ENCODE assay signal across 11 cellular contexts in genomic region chr4:61740950-61741638, GRCh38.
A peak's percentile ranks its signal among the peaks of the same experiment; 100 is the strongest.
DNase-seq lines count a peak whose midpoint lies in the region; ATAC-seq and TF ChIP-seq lines count a peak whose summit lies in the region.
"Had no signal": no experiment of that assay in that cellular context is flagged by ENCODE, and none has a peak within 500 bp of the region (broad histone marks: within the 10 kb centered on the region; RNA-seq: fewer than 3 reads in every experiment).

No MANE protein-coding gene starts in this region.

- peaks cover 10% of the 10 kb centered on the region for H3K27me3 Mint-ChIP-seq in glutamatergic neuron (ENCODE audit: unreplicated experiment)
- H3K27me3 Mint-ChIP-seq: stimulated activated naive B cell treated with anti-CD40 and anti-IgM and Interleukin-4, amounts not matched to agents 10 μg/mL and 1 μg/mL and 100 μg/mL, for 72 hours had no signal

- peak overlapping the region; percentile 74 for H3K4me3 Mint-ChIP-seq in glutamatergic neuron (ENCODE audit: unreplicated experiment)
- H3K4me3 Mint-ChIP-seq: CD14-positive monocyte; stimulated activated naive B cell treated with anti-CD40 and anti-IgM and Interleukin-4, amounts not matched to agents 10 μg/mL and 1 μg/mL and 100 μg/mL, for 72 hours had no signal

- H3K4me3 ChIP-seq in HAP-1 (no peak overlapping the region), PC-3 (ENCODE audit: low read length) (no peak overlapping the region), Peyer's patch (no peak overlapping the region)

- TF ChIP-seq POLR2A in Peyer's patch (IDR thresholded peaks at IDR 0.05), result no peak

- DNase-seq in HAP-1 (ENCODE audit: low spot score in 2 of 2) (peak; percentile 43 to 86), PC-3 (no peak), glutamatergic neuron (no peak), occipital lobe (lab: John Stamatoyannopoulos, UW) (peak; percentile 29), GM20000 (ENCODE audit: low spot score) (no peak), DMS114 treated with DMSO at 0.1 percent for 48 hours (lab: John Stamatoyannopoulos, UW; ENCODE audit: unreplicated experiment) (no peak), Peyer's patch (no peak)
- DNase-seq: activated effector memory CD4-positive, alpha-beta T cell treated with Interleukin-2 at 50 U/mL for 16 hours; stimulated activated naive B cell treated with anti-CD40 and anti-IgM and Interleukin-4, amounts not matched to agents 10 μg/mL and 1 μg/mL and 100 μg/mL, for 72 hours had no signal

- H3K4me1 ChIP-seq in HAP-1 (peaks cover 17% of the 10 kb centered on the region), PC-3 (ENCODE audit: insufficient read depth, low read length) (no peaks in the 10 kb centered on the region), Peyer's patch (no peaks in the 10 kb centered on the region)

- no TSS peak for BruUV-seq in PC-3 (replicated peaks; lab: Mats Ljungman, UMichigan)

- H3K9ac ChIP-seq in PC-3 (ENCODE audit: low read length), result no peak overlapping the region

- H3K27me3 ChIP-seq in HAP-1 (ENCODE audit: low read depth) (no peaks in the 10 kb centered on the region), PC-3 (ENCODE audit: low read length) (no peaks in the 10 kb centered on the region), Peyer's patch (no peaks in the 10 kb centered on the region)

- peaks cover 17% of the 10 kb centered on the region for H3K36me3 Mint-ChIP-seq in glutamatergic neuron (ENCODE audit: unreplicated experiment)
- H3K36me3 Mint-ChIP-seq: CD14-positive monocyte; stimulated activated naive B cell treated with anti-CD40 and anti-IgM and Interleukin-4, amounts not matched to agents 10 μg/mL and 1 μg/mL and 100 μg/mL, for 72 hours had no signal

- no peaks in the 10 kb centered on the region for H3F3A ChIP-seq in PC-3 (ENCODE audit: low read length, unreplicated experiment)

- no peaks in the 10 kb centered on the region for H3K9me3 ChIP-seq in HAP-1
- H3K9me3 ChIP-seq in PC-3 (ENCODE audit: low read length), result no peaks in the 10 kb centered on the region
- H3K9me3 ChIP-seq in Peyer's patch, result no peaks in the 10 kb centered on the region

- H3K9me2 ChIP-seq in PC-3 (replicated peaks; ENCODE audit: low read length), result no peaks in the 10 kb centered on the region

- H4K20me1 ChIP-seq in PC-3 (ENCODE audit: low read length), result no peaks in the 10 kb centered on the region

- TF ChIP-seq CTCF in PC-3 (conservative IDR thresholded peaks at IDR 0.05; ENCODE audit: low read depth, low read length) (no peak), glutamatergic neuron (IDR thresholded peaks at IDR 0.05; ENCODE audit: partially characterized antibody, unreplicated experiment) (peak; percentile 20), GM20000 (IDR thresholded peaks at IDR 0.05; ENCODE audit: extremely low read depth, missing control alignments) (no peak), Peyer's patch (IDR thresholded peaks at IDR 0.05) (peak in 2 of 6 experiments; percentile 21 to 26)

- CTCF ChIA-PET in PC-3 (lab: Charles Lee), result interaction anchor here (0.6 to 1.4 kb wide), 6 partner anchors 41 to 968 kb away, joined by 3 to 13 read pairs (median 3); no protein-coding TSS in a partner anchor

- H3K79me2 ChIP-seq in PC-3 (ENCODE audit: low read length), result no peaks in the 10 kb centered on the region

- intact Hi-C loops in PC-3 (cut with micrococcal nuclease), result loop anchor here (1.0 to 10.0 kb wide), 3 partner anchors 184 to 968 kb away; no protein-coding TSS in a partner anchor

- peak overlapping the region; percentile 87 for H3K27ac Mint-ChIP-seq in glutamatergic neuron (ENCODE audit: unreplicated experiment)
- H3K27ac Mint-ChIP-seq: CD14-positive monocyte; stimulated activated naive B cell treated with anti-CD40 and anti-IgM and Interleukin-4, amounts not matched to agents 10 μg/mL and 1 μg/mL and 100 μg/mL, for 72 hours had no signal

- H3K4me2 ChIP-seq in PC-3 (ENCODE audit: low read length), result no peak overlapping the region

- POLR2A ChIA-PET in PC-3 (lab: Charles Lee; ENCODE audit: unreplicated experiment), result no interaction called here

- ATAC-seq in PC-3 (peak; percentile 64), esophagus mucosa (no peak)
- ATAC-seq: stimulated activated naive B cell treated with anti-CD40 and anti-IgM and Interleukin-4, amounts not matched to agents 10 μg/mL and 1 μg/mL and 100 μg/mL, for 72 hours had no signal

- H3K27ac ChIP-seq in PC-3 (ENCODE audit: low read length), result no peak overlapping the region
- no peak overlapping the region for H3K27ac ChIP-seq in Peyer's patch

- peaks cover 6% of the 10 kb centered on the region for H3K9me3 Mint-ChIP-seq in glutamatergic neuron (ENCODE audit: unreplicated experiment)

- in situ Hi-C loops in HAP-1 (cut with MboI; ENCODE audit: low sequenced_read_pairs), result no loop called here

- no peaks in the 10 kb centered on the region for H3K36me3 ChIP-seq in HAP-1 (replicated peaks)
- H3K36me3 ChIP-seq in PC-3 (ENCODE audit: low read depth, low read length), result no peaks in the 10 kb centered on the region
- H3K36me3 ChIP-seq in Peyer's patch, result no peaks in the 10 kb centered on the region

- H3K4me1 Mint-ChIP-seq in glutamatergic neuron (ENCODE audit: low read depth, unreplicated experiment), result peaks cover 24% of the 10 kb centered on the region
- H3K4me1 Mint-ChIP-seq: CD14-positive monocyte; stimulated activated naive B cell treated with anti-CD40 and anti-IgM and Interleukin-4, amounts not matched to agents 10 μg/mL and 1 μg/mL and 100 μg/mL, for 72 hours had no signal

- H2AFZ ChIP-seq in PC-3 (ENCODE audit: low read length), result no peak overlapping the region

Comparison
In these comparisons a context has a peak if more than half of its experiments do, and no peak if none do; other contexts are left out.
1. DNase-seq: peak in HAP-1 (2 of 2) and occipital lobe (single experiment); none in PC-3 (single experiment), glutamatergic neuron (single experiment), GM20000 (single experiment), DMS114 treated with DMSO at 0.1 percent for 48 hours (single experiment) and Peyer's patch (0 of 3).